In genomic region chr13:32427852-32428580, GRCh38 we compare ENCODE assay signal across 1 cellular context.
A peak's percentile ranks its signal among the peaks of the same experiment; 100 is the strongest.
TF ChIP-seq lines count a peak whose summit lies in the region.

TSS of gene N4BP2L1 (minus strand) at chr13:32428130. CDS start at chr13:32428082, 48 bp downstream.

TF ChIP-seq in GM12878, 131 proteins besides CTCF, POLR2A, EP300 and RAD21 (continued from another document and continues in another):
- TF ChIP-seq, protein P1, sequence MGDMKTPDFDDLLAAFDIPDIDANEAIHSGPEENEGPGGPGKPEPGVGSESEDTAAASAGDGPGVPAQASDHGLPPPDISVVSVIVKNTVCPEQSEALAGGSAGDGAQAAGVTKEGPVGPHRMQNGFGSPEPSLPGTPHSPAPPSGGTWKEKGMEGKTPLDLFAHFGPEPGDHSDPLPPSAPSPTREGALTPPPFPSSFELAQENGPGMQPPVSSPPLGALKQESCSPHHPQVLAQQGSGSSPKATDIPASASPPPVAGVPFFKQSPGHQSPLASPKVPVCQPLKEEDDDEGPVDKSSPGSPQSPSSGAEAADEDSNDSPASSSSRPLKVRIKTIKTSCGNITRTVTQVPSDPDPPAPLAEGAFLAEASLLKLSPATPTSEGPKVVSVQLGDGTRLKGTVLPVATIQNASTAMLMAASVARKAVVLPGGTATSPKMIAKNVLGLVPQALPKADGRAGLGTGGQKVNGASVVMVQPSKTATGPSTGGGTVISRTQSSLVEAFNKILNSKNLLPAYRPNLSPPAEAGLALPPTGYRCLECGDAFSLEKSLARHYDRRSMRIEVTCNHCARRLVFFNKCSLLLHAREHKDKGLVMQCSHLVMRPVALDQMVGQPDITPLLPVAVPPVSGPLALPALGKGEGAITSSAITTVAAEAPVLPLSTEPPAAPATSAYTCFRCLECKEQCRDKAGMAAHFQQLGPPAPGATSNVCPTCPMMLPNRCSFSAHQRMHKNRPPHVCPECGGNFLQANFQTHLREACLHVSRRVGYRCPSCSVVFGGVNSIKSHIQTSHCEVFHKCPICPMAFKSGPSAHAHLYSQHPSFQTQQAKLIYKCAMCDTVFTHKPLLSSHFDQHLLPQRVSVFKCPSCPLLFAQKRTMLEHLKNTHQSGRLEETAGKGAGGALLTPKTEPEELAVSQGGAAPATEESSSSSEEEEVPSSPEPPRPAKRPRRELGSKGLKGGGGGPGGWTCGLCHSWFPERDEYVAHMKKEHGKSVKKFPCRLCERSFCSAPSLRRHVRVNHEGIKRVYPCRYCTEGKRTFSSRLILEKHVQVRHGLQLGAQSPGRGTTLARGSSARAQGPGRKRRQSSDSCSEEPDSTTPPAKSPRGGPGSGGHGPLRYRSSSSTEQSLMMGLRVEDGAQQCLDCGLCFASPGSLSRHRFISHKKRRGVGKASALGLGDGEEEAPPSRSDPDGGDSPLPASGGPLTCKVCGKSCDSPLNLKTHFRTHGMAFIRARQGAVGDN (IDR thresholded peaks at IDR 0.05): peak; percentile 69
- TF ChIP-seq SUPT20H (IDR thresholded peaks at IDR 0.05; ENCODE audit: borderline replicate concordance, control insufficient read depth, low read depth, low read length) (no peak), MLLT1 (IDR thresholded peaks at IDR 0.05) (0 out of 2 replicates have a peak, but pooled peaks have one; percentile 20), E2F4 (IDR thresholded peaks at IDR 0.05; ENCODE audit: low read depth, low read length) (no peak), PML (IDR thresholded peaks at IDR 0.05; ENCODE audit: low read length) (no peak), RFX5 (IDR thresholded peaks at IDR 0.05; ENCODE audit: low read depth, low read length) (no peak), SMAD5 (IDR thresholded peaks at IDR 0.05; ENCODE audit: low read depth) (0 out of 2 replicates have a peak, but pooled peaks have one; percentile 25), MYB (IDR thresholded peaks at IDR 0.05; ENCODE audit: borderline replicate concordance, low read depth, low read length) (no peak), PAX8 (IDR thresholded peaks at IDR 0.05) (no peak), RELB (IDR thresholded peaks at IDR 0.05; ENCODE audit: low read depth) (peak; percentile 75), BMI1 (IDR thresholded peaks at IDR 0.05; ENCODE audit: borderline replicate concordance) (no peak), ETV6 (conservative IDR thresholded peaks at IDR 0.05 in 1 of 2, IDR thresholded peaks at IDR 0.05 in 1 of 2; ENCODE audit: borderline replicate concordance in 1 of 2, low read depth in 1 of 2) (no peak; a peak in 1 of 4 replicates), YBX1 (IDR thresholded peaks at IDR 0.05) (no peak), CREB1 (IDR thresholded peaks at IDR 0.05; ENCODE audit: low read depth) (peak; percentile 64), BCL3 (IDR thresholded peaks at IDR 0.05; ENCODE audit: borderline replicate concordance, insufficient read depth, low read depth, low read length, poor library complexity, severe bottlenecking) (no peak), JUND (IDR thresholded peaks at IDR 0.05; ENCODE audit: low read depth, low read length) (0 out of 2 replicates have a peak, but pooled peaks have one; percentile 54), RELA (IDR thresholded peaks at IDR 0.05; ENCODE audit: borderline replicate concordance, partially characterized antibody) (peak; percentile 68), SUZ12 (IDR thresholded peaks at IDR 0.05; ENCODE audit: unreplicated experiment) (no peak), FOS (IDR thresholded peaks at IDR 0.05; ENCODE audit: borderline replicate concordance, extremely low read depth, insufficient read length) (no peak), PRDM15 (CRISPR knock-in tag; IDR thresholded peaks at IDR 0.05) (no peak), NFYA (IDR thresholded peaks at IDR 0.05; ENCODE audit: borderline replicate concordance, low read depth, low read length) (no peak), NR2C2 (IDR thresholded peaks at IDR 0.05; ENCODE audit: borderline replicate concordance, control insufficient read depth, insufficient read length, low read depth) (no peak), MEF2A (IDR thresholded peaks at IDR 0.05; ENCODE audit: insufficient read depth, low read depth, low read length) (no peak), ASH2L (IDR thresholded peaks at IDR 0.05; ENCODE audit: borderline replicate concordance, low read depth) (no peak; the same call in 1 of the 2 replicates), USF1 (IDR thresholded peaks at IDR 0.05; ENCODE audit: borderline replicate concordance, extremely low read length, insufficient read depth, low read depth, low read length) (peak; percentile 65)
- TF ChIP-seq, protein P2, sequence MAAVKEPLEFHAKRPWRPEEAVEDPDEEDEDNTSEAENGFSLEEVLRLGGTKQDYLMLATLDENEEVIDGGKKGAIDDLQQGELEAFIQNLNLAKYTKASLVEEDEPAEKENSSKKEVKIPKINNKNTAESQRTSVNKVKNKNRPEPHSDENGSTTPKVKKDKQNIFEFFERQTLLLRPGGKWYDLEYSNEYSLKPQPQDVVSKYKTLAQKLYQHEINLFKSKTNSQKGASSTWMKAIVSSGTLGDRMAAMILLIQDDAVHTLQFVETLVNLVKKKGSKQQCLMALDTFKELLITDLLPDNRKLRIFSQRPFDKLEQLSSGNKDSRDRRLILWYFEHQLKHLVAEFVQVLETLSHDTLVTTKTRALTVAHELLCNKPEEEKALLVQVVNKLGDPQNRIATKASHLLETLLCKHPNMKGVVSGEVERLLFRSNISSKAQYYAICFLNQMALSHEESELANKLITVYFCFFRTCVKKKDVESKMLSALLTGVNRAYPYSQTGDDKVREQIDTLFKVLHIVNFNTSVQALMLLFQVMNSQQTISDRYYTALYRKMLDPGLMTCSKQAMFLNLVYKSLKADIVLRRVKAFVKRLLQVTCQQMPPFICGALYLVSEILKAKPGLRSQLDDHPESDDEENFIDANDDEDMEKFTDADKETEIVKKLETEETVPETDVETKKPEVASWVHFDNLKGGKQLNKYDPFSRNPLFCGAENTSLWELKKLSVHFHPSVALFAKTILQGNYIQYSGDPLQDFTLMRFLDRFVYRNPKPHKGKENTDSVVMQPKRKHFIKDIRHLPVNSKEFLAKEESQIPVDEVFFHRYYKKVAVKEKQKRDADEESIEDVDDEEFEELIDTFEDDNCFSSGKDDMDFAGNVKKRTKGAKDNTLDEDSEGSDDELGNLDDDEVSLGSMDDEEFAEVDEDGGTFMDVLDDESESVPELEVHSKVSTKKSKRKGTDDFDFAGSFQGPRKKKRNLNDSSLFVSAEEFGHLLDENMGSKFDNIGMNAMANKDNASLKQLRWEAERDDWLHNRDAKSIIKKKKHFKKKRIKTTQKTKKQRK (IDR thresholded peaks at IDR 0.05; ENCODE audit: low read depth, low read length): no peak
- TF ChIP-seq, protein P3, sequence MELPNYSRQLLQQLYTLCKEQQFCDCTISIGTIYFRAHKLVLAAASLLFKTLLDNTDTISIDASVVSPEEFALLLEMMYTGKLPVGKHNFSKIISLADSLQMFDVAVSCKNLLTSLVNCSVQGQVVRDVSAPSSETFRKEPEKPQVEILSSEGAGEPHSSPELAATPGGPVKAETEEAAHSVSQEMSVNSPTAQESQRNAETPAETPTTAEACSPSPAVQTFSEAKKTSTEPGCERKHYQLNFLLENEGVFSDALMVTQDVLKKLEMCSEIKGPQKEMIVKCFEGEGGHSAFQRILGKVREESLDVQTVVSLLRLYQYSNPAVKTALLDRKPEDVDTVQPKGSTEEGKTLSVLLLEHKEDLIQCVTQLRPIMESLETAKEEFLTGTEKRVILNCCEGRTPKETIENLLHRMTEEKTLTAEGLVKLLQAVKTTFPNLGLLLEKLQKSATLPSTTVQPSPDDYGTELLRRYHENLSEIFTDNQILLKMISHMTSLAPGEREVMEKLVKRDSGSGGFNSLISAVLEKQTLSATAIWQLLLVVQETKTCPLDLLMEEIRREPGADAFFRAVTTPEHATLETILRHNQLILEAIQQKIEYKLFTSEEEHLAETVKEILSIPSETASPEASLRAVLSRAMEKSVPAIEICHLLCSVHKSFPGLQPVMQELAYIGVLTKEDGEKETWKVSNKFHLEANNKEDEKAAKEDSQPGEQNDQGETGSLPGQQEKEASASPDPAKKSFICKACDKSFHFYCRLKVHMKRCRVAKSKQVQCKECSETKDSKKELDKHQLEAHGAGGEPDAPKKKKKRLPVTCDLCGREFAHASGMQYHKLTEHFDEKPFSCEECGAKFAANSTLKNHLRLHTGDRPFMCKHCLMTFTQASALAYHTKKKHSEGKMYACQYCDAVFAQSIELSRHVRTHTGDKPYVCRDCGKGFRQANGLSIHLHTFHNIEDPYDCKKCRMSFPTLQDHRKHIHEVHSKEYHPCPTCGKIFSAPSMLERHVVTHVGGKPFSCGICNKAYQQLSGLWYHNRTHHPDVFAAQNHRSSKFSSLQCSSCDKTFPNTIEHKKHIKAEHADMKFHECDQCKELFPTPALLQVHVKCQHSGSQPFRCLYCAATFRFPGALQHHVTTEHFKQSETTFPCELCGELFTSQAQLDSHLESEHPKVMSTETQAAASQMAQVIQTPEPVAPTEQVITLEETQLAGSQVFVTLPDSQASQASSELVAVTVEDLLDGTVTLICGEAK (IDR thresholded peaks at IDR 0.05; ENCODE audit: borderline replicate concordance): no peak
- TF ChIP-seq, protein P4, sequence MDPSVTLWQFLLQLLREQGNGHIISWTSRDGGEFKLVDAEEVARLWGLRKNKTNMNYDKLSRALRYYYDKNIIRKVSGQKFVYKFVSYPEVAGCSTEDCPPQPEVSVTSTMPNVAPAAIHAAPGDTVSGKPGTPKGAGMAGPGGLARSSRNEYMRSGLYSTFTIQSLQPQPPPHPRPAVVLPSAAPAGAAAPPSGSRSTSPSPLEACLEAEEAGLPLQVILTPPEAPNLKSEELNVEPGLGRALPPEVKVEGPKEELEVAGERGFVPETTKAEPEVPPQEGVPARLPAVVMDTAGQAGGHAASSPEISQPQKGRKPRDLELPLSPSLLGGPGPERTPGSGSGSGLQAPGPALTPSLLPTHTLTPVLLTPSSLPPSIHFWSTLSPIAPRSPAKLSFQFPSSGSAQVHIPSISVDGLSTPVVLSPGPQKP (IDR thresholded peaks at IDR 0.05; ENCODE audit: low read depth, low read length): 0 out of 2 replicates have a peak, but pooled peaks have one; percentile 22
